8 cellular contexts compared by ENCODE assay signal in the genomic region with DNA sequence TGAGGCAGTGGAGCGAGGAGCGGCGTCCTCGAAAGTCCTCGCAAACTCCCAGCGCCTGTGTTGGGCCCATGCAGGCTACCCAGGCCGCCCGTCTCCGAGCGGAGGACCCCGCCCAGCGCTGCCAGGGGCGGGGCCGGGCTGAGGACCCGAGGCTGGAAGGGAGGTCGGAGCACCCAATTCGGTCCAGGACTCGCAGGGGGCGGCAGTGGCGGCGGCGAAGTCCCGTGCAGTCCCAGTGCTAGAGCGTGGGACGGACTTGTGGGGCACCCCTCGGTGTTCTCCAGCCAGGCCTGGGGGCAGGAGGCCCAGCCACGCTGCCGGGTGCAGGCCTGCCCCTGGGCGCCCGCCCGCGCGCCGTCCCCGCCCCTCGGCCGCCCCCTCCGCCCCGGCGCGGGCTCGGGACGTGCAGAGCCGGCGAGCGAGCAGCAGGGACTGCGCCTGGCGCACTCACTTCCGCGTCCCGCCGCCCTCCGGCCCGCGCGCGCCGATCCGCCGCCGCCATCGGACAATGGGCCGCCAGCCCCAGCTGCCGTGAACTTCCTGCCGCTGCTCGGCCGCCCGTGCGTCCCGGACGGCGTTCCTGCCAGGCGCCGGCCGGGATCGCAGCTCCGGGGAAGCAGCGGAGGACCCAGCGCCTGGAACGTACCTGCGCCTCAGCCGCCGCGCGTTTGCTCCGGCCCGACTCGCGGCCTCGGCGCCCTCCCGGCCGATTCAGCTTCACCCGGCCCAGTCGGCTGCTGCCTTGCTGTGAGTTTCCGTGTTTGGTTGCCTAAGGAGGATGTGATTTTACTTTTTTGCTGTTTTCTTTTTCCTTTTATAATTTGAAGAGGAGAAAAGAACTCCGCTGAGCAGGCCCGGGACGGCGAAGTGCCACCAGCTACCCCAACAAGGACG. TPM values are rescaled to one million over a fixed set of nuclear protein-coding genes. Genes with fewer than 3 reads are reported as not detected.
A peak's percentile ranks its signal among the peaks of the same experiment; 100 is the strongest.
DNase-seq lines count a peak whose midpoint lies in the region; ATAC-seq and TF ChIP-seq lines count a peak whose summit lies in the region.

No MANE protein-coding gene starts in this region.

- TF ChIP-seq CTCF in epithelial cell of esophagus (IDR thresholded peaks at IDR 0.05; ENCODE audit: insufficient read depth, low read depth, low read length, missing control alignments) = no peak
- no peak for TF ChIP-seq CTCF in mucosa of descending colon (IDR thresholded peaks at IDR 0.05)

- H3K4me3 ChIP-seq in epithelial cell of esophagus (ENCODE audit: low read length) (peak overlapping the region; percentile 61), mucosa of descending colon (peak overlapping the region; percentile 56)

- peak; percentile 55 for ATAC-seq in GM18909 (IDR thresholded peaks at IDR 0.05; ENCODE audit: poor library complexity, unreplicated experiment)
- peak; percentile 44 for ATAC-seq in HG03139 (IDR thresholded peaks at IDR 0.05; ENCODE audit: unreplicated experiment)
- ATAC-seq in mucosa of descending colon = peak; percentile 86

- no peaks in the 10 kb centered on the region for H3K9me3 ChIP-seq in mucosa of descending colon

- no peaks in the 10 kb centered on the region for H3K36me3 ChIP-seq in mucosa of descending colon (ENCODE audit: low read depth)

- DNase-seq in AML-193 (lab: John Stamatoyannopoulos, UW) (peak; percentile 74), NOMO-1 treated with DMSO at 0.1 percent for 48 hours (lab: John Stamatoyannopoulos, UW; ENCODE audit: unreplicated experiment) (peak; percentile 72), epithelial cell of esophagus (ENCODE audit: low read depth) (peak; percentile 72), mucosa of descending colon (peak; percentile 75 to 89 (median 85))
- peak; percentile 12 for DNase-seq in activated CD8-positive, alpha-beta memory T cell treated with anti-CD3 and anti-CD28 coated beads, Interleukin-2, amount 50 U/mL, for 24 hours (ENCODE audit: extremely low read depth)
- DNase-seq in stimulated activated CD8-positive, alpha-beta memory T cell treated with anti-CD3 and anti-CD28 coated beads, Interleukin-7, amount 100 ng/mL, for 24 hours (ENCODE audit: low read depth) = peak; percentile 33

- H3K4me1 ChIP-seq in mucosa of descending colon (ENCODE audit: low read depth) = peaks cover 32% of the 10 kb centered on the region

- intact Hi-C loops in mucosa of descending colon (cut with DNase I, micrococcal nuclease) = loop anchor here (5.0 to 10.0 kb wide), 2 partner anchors 61 to 63 kb away; no protein-coding TSS in a partner anchor

RNA-seq across cellular contexts. Expression of a gene that starts 0.6 kb away (rescaled TPM):
- total RNA-seq in mucosa of descending colon = 10 to 100 TPM; 36.0 to 40.9 (median 38.9) TPM

Comparison
In these comparisons a context has a peak if more than half of its experiments do, and no peak if none do; other contexts are left out.
1. Peak in every context shown above with its lines: DNase-seq, ATAC-seq and H3K4me3 ChIP-seq.
2. DNase-seq: peak in every context shown above with its lines; median percentile 85 in mucosa of descending colon; 74 in AML-193; 72 in NOMO-1 treated with DMSO at 0.1 percent for 48 hours; 72 in epithelial cell of esophagus; 33 in stimulated activated CD8-positive, alpha-beta memory T cell treated with anti-CD3 and anti-CD28 coated beads, Interleukin-7, amount 100 ng/mL, for 24 hours; 12 in activated CD8-positive, alpha-beta memory T cell treated with anti-CD3 and anti-CD28 coated beads, Interleukin-2, amount 50 U/mL, for 24 hours.